ENCODE assay signal across 10 cellular contexts in genomic region chr10:124588736-124589451, GRCh38.
DNase-seq lines count a peak whose midpoint lies in the region; ATAC-seq and TF ChIP-seq lines count a peak whose summit lies in the region.
"Had no signal": no experiment of that assay in that cellular context is flagged by ENCODE, and none has a peak within 500 bp of the region (broad histone marks: within the 10 kb centered on the region; RNA-seq: fewer than 3 reads in every experiment).

No MANE protein-coding gene starts in this region.

- peaks cover 0 to 4% of the 10 kb centered on the region in 2 donors for H3K36me3 Mint-ChIP-seq in naive B cell

- no peak for TF ChIP-seq POLR2A in esophagus muscularis mucosa (IDR thresholded peaks at IDR 0.05; ENCODE audit: low read depth)

- H3K27me3 ChIP-seq in esophagus muscularis mucosa, result no peaks in the 10 kb centered on the region
- H3K27me3 ChIP-seq: MG63 had no signal

- peaks cover 15 to 26% (median 18%) of the 10 kb centered on the region in 4 donors for H3K4me1 ChIP-seq in esophagus muscularis mucosa

- no peak for TF ChIP-seq CTCF in esophagus muscularis mucosa (IDR thresholded peaks at IDR 0.05)

- TF ChIP-seq EP300 in esophagus muscularis mucosa (IDR thresholded peaks at IDR 0.05), result no peak

- peaks cover 0 to 7% (median 0%) of the 10 kb centered on the region in 7 donors for H3K9me3 Mint-ChIP-seq in naive B cell

- DNase-seq in Ammon's horn (ENCODE audit: low spot score) (peak; percentile 61), NOMO-1 treated with dmso at 0.1 percent for 144 hours (lab: John Stamatoyannopoulos, UW; ENCODE audit: unreplicated experiment) (peak; percentile 30), esophagus muscularis mucosa (ENCODE audit: extremely low spot score) (no peak), naive B cell (no peak), GM19238 (ENCODE audit: insufficient read length, low spot score) (no peak), HPDE6-E6E7 (ENCODE audit: extremely low spot score) (no peak), SW480 (ENCODE audit: low spot score) (no peak)
- DNase-seq in effector CD4-positive, alpha-beta T cell, result no peak
- DNase-seq: activated CD8-positive, alpha-beta T cell treated with anti-CD3 and anti-CD28 coated beads, Interleukin-2, amount 10 ng/mL, durations not matched to agents 7 days and 5 days; MG63 had no signal

- ATAC-seq in naive B cell (ENCODE audit: low read depth in 2 of 2), result peak in 1 of 2 donors; percentile 33
- ATAC-seq: activated CD8-positive, alpha-beta T cell treated with anti-CD3 and anti-CD28 coated beads, Interleukin-2, amount 10 ng/mL, durations not matched to agents 7 days and 5 days had no signal

- 16% methylated on average over 14 of the region's 14 CpGs for WGBS in esophagus muscularis mucosa

- H3K9me3 ChIP-seq in esophagus muscularis mucosa, result peaks cover 0 to 8% (median 3%) of the 10 kb centered on the region in 4 donors

- H3K4me3 Mint-ChIP-seq in naive B cell, result peak overlapping the region in 7 of 8 donors; percentile 42 to 85 (median 64)
- H3K4me3 Mint-ChIP-seq: activated CD8-positive, alpha-beta T cell treated with anti-CD3 and anti-CD28 coated beads, Interleukin-2, amount 10 ng/mL, durations not matched to agents 7 days and 5 days had no signal

- H3K4me3 ChIP-seq in esophagus muscularis mucosa, result no peak overlapping the region
- H3K4me3 ChIP-seq: MG63 had no signal

- no peaks in the 10 kb centered on the region for H3K36me3 ChIP-seq in esophagus muscularis mucosa
- H3K36me3 ChIP-seq: MG63 had no signal

- H3K27me3 Mint-ChIP-seq in naive B cell, result no peaks in the 10 kb centered on the region

- intact Hi-C loops in esophagus muscularis mucosa (cut with DNase I), result no loop called here

- H3K27ac Mint-ChIP-seq in naive B cell, result peak overlapping the region in 4 of 6 donors; percentile 57 to 86 (median 80)
- H3K27ac Mint-ChIP-seq: activated CD8-positive, alpha-beta T cell treated with anti-CD3 and anti-CD28 coated beads, Interleukin-2, amount 10 ng/mL, durations not matched to agents 7 days and 5 days had no signal

- H3K4me1 Mint-ChIP-seq in naive B cell, result peaks cover 34 to 73% (median 67%) of the 10 kb centered on the region in 3 donors

- peak overlapping the region in 3 of 4 donors; percentile 55 to 68 (median 68) for H3K27ac ChIP-seq in esophagus muscularis mucosa (replicated peaks in 1 of 4)

Comparison
In these comparisons a context has a peak if more than half of its experiments do, and no peak if none do; other contexts are left out.
1. DNase-seq: peak in Ammon's horn (single experiment) and NOMO-1 treated with dmso at 0.1 percent for 144 hours (single experiment); none in esophagus muscularis mucosa (single experiment), naive B cell (single experiment), GM19238 (single experiment), HPDE6-E6E7 (single experiment), SW480 (single experiment) and effector CD4-positive, alpha-beta T cell (single experiment).